ENCODE assay signal across 8 cellular contexts in the genomic region with DNA sequence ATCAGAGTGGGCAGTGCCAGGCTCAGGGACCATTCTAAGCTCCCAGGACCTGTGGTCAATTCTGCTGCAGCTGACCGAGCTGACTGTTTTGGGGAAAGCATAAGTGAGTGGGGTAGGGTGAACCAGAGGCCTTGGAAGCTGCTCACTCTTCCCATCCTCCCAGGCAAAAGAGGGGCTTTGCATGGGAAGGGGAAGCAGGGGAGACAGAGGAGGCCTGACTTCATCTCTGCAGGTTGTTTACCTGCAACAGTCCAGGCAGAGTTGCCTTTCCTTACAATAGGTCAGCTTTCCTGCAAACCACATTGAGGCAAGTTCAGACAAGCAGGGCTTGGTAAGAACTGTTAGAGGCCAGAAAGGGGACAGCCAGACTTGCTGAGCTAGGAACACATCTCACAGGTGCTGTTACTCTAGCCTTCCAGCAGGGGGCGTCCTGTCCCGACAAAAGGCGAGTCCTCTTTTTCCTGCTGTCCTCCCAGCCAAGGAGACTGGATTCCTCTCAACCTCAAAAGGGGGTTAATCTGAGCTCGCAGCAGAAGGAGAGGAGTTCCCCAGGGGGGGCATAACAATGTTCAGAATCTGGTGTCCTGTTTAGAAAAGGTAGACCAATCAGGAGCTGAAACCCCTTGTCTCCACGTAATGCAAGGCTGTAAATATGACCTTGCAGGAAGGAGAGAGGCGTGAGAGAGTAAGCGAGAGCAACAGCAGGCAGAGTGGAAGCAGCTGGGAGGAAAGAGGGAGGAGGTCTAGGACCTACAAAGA. TPM values are rescaled to one million over a fixed set of nuclear protein-coding genes. Genes with fewer than 3 reads are reported as not detected.
DNase-seq lines count a peak whose midpoint lies in the region; ATAC-seq and TF ChIP-seq lines count a peak whose summit lies in the region.

No MANE protein-coding gene starts in this region.

- ATAC-seq in GM21529 (IDR thresholded peaks at IDR 0.05; ENCODE audit: unreplicated experiment) (peak; percentile 72), heart right ventricle (peak; percentile 78 to 96 (median 90)), psoas muscle (peak; percentile 75 to 88 (median 82)), upper lobe of right lung (peak; percentile 94)

- H3K27ac ChIP-seq in adrenal gland (no peak overlapping the region), heart right ventricle (no peak overlapping the region), psoas muscle (no peak overlapping the region), upper lobe of right lung (no peak overlapping the region)

- H3K36me3 ChIP-seq in adrenal gland (replicated peaks in 1 of 2) (no peaks in the 10 kb centered on the region), heart right ventricle (no peaks in the 10 kb centered on the region), psoas muscle (ENCODE audit: insufficient read depth in 1 of 2, low read depth in 1 of 2) (no peaks in the 10 kb centered on the region), upper lobe of right lung (no peaks in the 10 kb centered on the region)

- TF ChIP-seq POLR2A in adrenal gland (IDR thresholded peaks at IDR 0.05) = no peak

- DNase-seq in COLO829 (ENCODE audit: low spot score) (peak; percentile 93), MV-4-11 (lab: John Stamatoyannopoulos, UW) (peak; percentile 36), SW480 (ENCODE audit: low spot score) (peak; percentile 74), adrenal gland (peak; percentile 69 to 88 (median 77)), heart right ventricle (peak; percentile 72 to 82), psoas muscle (peak; percentile 74 to 79), upper lobe of right lung (peak; percentile 81)

- peak; percentile 87 to 95 (median 93) for TF ChIP-seq CTCF in adrenal gland (IDR thresholded peaks at IDR 0.05)
- TF ChIP-seq CTCF in heart right ventricle (IDR thresholded peaks at IDR 0.05) = peak; percentile 80 to 97 (median 95)
- TF ChIP-seq CTCF in psoas muscle (IDR thresholded peaks at IDR 0.05) = peak; percentile 92
- TF ChIP-seq CTCF in upper lobe of right lung (IDR thresholded peaks at IDR 0.05) = peak; percentile 97

- H3K27me3 ChIP-seq in adrenal gland (no peaks in the 10 kb centered on the region), heart right ventricle (peaks cover 0 to 8% (median 0%) of the 10 kb centered on the region in 7 donors), psoas muscle (ENCODE audit: insufficient read depth in 3 of 3, low read length in 2 of 3) (peaks cover 0 to 4% (median 0%) of the 10 kb centered on the region in 3 donors), upper lobe of right lung (no peaks in the 10 kb centered on the region)

- H3K4me3 ChIP-seq in adrenal gland (peak overlapping the region in 1 of 4 donors; percentile 44), heart right ventricle (peak overlapping the region in 5 of 10 donors; percentile 5 to 37 (median 24)), psoas muscle (peak overlapping the region; percentile 17), upper lobe of right lung (peak overlapping the region; percentile 15)

- WGBS in adrenal gland, 4 donors = 6 to 9% (median 6%) methylated on average over 5 to 8 of the region's 8 CpGs
- WGBS in heart right ventricle, 2 donors = 8% methylated on average over 8 of the region's 8 CpGs
- 7 to 17% (median 9%) methylated on average over 8 of the region's 8 CpGs for WGBS in psoas muscle, 3 donors

- H3K4me1 ChIP-seq in adrenal gland (replicated peaks in 1 of 2) (peaks cover 0 to 9% of the 10 kb centered on the region in 2 donors), heart right ventricle (peaks cover 0 to 15% (median 9%) of the 10 kb centered on the region in 9 donors), psoas muscle (no peaks in the 10 kb centered on the region), upper lobe of right lung (peaks cover 5% of the 10 kb centered on the region)

- H3K9me3 ChIP-seq in adrenal gland (replicated peaks in 1 of 3) (no peaks in the 10 kb centered on the region), heart right ventricle (peaks cover 0 to 8% (median 0%) of the 10 kb centered on the region in 11 donors), psoas muscle (no peaks in the 10 kb centered on the region), upper lobe of right lung (no peaks in the 10 kb centered on the region)

- intact Hi-C loops in adrenal gland (cut with DNase I) (loop anchor here (5.0 kb wide), 2 partner anchors 280 to 295 kb away; no protein-coding TSS in a partner anchor), heart right ventricle (cut with DNase I) (loop anchor here (1.0 to 5.0 kb wide), 6 partner anchors 295 to 322 kb away; no protein-coding TSS in a partner anchor), psoas muscle (cut with DNase I) (loop anchor here (2.0 to 5.0 kb wide), 2 partner anchors 297 to 300 kb away; no protein-coding TSS in a partner anchor), upper lobe of right lung (cut with DNase I) (no loop called here)

RNA-seq across cellular contexts. Expression of a gene that starts 4.3 kb away (rescaled TPM):
- 1 to 10 TPM in 2 of 8 donors, under 1 TPM in 2, not detected in 4; 0.86 to 2.6 (median 1.1) TPM for total RNA-seq in adrenal gland
- 1 to 10 TPM; 2.5 to 4.9 (median 2.7) TPM for polyA plus RNA-seq in adrenal gland
- total RNA-seq in heart right ventricle = not detected
- polyA plus RNA-seq in heart right ventricle = under 1 TPM in 1 of 2 donors, not detected in 1; 0.07 TPM
- under 1 TPM in 1 of 4 donors, not detected in 3; 0.21 TPM for total RNA-seq in psoas muscle
- under 1 TPM; 0.04 to 0.55 (median 0.22) TPM for polyA plus RNA-seq in psoas muscle
- total RNA-seq in upper lobe of right lung = 0.61 TPM

RNA-seq across cellular contexts. Expression of a gene that starts 53.3 kb away (rescaled TPM):
- 10 to 100 TPM in 1 of 8 donors, 1 to 10 TPM in 6, under 1 TPM in 1; 0.42 to 11.1 (median 3.0) TPM for total RNA-seq in adrenal gland
- 10 to 100 TPM in 1 of 3 donors, 1 to 10 TPM in 2; 5.9 to 35.8 (median 9.4) TPM for polyA plus RNA-seq in adrenal gland
- under 1 TPM in 9 of 10 donors, not detected in 1; 0.06 to 0.38 (median 0.15) TPM for total RNA-seq in heart right ventricle
- polyA plus RNA-seq in heart right ventricle = under 1 TPM; 0.07 to 0.22 TPM
- total RNA-seq in psoas muscle = under 1 TPM; 0.05 to 0.62 (median 0.17) TPM
- polyA plus RNA-seq in psoas muscle = under 1 TPM; 0.01 to 0.13 (median 0.03) TPM
- total RNA-seq in upper lobe of right lung = 6.2 TPM

Comparison
In these comparisons a context has a peak if more than half of its experiments do, and no peak if none do; other contexts are left out.
1. DNase-seq: peak in every context shown above with its lines; median percentile 93 in COLO829; 81 in upper lobe of right lung; 77 in adrenal gland; 77 in heart right ventricle; 76 in psoas muscle; 74 in SW480; 36 in MV-4-11.